1 cellular context compared by ENCODE assay signal in the genomic region with DNA sequence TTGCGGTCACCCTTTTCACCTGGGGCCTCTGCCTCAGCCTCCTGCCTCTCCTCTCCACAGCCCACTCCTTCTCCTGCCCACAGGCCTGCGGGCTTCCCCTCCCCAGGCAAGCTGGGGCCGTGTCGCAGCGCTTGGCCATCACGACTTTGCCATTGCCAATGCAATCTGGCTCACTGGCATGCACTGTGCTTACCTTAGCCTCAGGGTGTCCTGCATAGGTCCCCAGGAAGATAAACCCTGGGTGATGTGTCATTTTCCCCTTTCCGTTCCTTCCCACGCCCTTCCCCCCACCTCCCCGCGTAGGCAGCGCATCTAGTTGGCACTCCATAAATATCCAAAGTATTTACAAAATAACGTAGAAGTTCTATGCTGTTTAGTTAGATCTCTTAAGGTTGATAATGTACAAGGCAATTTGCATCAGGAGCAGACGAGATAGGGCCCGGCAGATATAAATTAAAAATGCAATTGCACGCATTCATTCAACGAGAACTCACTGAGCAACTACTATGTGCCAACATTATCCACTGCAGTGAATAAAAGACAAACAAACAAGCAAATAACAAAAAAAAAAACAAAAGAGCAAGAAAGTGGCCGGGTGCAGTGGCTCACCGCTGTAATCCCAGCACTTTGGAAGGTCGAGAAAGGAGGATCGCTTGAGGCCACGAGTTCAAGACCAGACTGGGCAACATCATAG.
TF ChIP-seq lines count a peak whose summit lies in the region.

No MANE protein-coding gene starts in this region.

TF ChIP-seq in endothelial cell of umbilical vein, 7 proteins besides CTCF, POLR2A, EP300 and RAD21 (continued from another document):
- no peak for TF ChIP-seq EZH2 (IDR thresholded peaks at IDR 0.05; ENCODE audit: borderline replicate concordance, low read depth, low read length, severe bottlenecking)
- TF ChIP-seq GATA2 (IDR thresholded peaks at IDR 0.05; ENCODE audit: insufficient read depth, insufficient read length, low read depth, low read length) = no peak
- no peak for TF ChIP-seq FOS (IDR thresholded peaks at IDR 0.05; ENCODE audit: borderline replicate concordance, insufficient read depth, low read length)
- TF ChIP-seq POLR2AphosphoS5 (IDR thresholded peaks at IDR 0.05; ENCODE audit: insufficient read depth, low read depth, low read length) = no peak
- TF ChIP-seq JUN (IDR thresholded peaks at IDR 0.05; ENCODE audit: borderline replicate concordance, insufficient read depth, insufficient read length, low read depth) = no peak
- no peak for TF ChIP-seq MYC (IDR thresholded peaks at IDR 0.05; ENCODE audit: low read depth, low read length)
